In the genomic region with DNA sequence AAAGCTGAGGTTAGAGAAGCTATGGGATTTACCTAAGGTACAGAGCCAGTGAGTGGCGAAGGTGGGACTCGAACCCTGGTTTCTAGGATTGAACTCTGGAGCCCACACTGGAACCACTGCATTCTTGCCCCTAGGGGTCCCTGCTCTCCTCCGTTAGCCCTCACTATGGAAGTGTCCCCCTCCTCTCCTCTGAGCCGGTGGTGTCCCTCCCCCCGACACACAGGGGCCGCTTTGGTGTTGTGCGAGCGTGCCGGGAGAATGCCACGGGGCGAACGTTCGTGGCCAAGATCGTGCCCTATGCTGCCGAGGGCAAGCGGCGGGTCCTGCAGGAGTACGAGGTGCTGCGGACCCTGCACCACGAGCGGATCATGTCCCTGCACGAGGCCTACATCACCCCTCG, we compare ENCODE assay signal across 1 cellular context.
TF ChIP-seq lines count a peak whose summit lies in the region.

No MANE protein-coding gene starts in this region.

TF ChIP-seq in WTC11, 78 proteins besides CTCF, POLR2A, EP300 and RAD21 (continued from another document and continues in another):
- TF ChIP-seq, protein P1, sequence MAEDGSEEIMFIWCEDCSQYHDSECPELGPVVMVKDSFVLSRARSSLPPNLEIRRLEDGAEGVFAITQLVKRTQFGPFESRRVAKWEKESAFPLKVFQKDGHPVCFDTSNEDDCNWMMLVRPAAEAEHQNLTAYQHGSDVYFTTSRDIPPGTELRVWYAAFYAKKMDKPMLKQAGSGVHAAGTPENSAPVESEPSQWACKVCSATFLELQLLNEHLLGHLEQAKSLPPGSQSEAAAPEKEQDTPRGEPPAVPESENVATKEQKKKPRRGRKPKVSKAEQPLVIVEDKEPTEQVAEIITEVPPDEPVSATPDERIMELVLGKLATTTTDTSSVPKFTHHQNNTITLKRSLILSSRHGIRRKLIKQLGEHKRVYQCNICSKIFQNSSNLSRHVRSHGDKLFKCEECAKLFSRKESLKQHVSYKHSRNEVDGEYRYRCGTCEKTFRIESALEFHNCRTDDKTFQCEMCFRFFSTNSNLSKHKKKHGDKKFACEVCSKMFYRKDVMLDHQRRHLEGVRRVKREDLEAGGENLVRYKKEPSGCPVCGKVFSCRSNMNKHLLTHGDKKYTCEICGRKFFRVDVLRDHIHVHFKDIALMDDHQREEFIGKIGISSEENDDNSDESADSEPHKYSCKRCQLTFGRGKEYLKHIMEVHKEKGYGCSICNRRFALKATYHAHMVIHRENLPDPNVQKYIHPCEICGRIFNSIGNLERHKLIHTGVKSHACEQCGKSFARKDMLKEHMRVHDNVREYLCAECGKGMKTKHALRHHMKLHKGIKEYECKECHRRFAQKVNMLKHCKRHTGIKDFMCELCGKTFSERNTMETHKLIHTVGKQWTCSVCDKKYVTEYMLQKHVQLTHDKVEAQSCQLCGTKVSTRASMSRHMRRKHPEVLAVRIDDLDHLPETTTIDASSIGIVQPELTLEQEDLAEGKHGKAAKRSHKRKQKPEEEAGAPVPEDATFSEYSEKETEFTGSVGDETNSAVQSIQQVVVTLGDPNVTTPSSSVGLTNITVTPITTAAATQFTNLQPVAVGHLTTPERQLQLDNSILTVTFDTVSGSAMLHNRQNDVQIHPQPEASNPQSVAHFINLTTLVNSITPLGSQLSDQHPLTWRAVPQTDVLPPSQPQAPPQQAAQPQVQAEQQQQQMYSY (CRISPR knock-in tag; IDR thresholded peaks at IDR 0.05), result no peak
- 0 out of 2 replicates have a peak, but pooled peaks have one; percentile 27 for TF ChIP-seq NFE2L1 (CRISPR knock-in tag; IDR thresholded peaks at IDR 0.05)
- no peak for TF ChIP-seq KAT7 (CRISPR knock-in tag; IDR thresholded peaks at IDR 0.05; ENCODE audit: borderline replicate concordance)
- TF ChIP-seq, protein P2, sequence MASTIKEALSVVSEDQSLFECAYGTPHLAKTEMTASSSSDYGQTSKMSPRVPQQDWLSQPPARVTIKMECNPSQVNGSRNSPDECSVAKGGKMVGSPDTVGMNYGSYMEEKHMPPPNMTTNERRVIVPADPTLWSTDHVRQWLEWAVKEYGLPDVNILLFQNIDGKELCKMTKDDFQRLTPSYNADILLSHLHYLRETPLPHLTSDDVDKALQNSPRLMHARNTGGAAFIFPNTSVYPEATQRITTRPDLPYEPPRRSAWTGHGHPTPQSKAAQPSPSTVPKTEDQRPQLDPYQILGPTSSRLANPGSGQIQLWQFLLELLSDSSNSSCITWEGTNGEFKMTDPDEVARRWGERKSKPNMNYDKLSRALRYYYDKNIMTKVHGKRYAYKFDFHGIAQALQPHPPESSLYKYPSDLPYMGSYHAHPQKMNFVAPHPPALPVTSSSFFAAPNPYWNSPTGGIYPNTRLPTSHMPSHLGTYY (CRISPR knock-in tag; IDR thresholded peaks at IDR 0.05), result no peak
- no peak for TF ChIP-seq TP53 (CRISPR knock-in tag; IDR thresholded peaks at IDR 0.05)
- TF ChIP-seq ZMAT4 (CRISPR knock-in tag; IDR thresholded peaks at IDR 0.05), result no peak
- TF ChIP-seq, protein P3, sequence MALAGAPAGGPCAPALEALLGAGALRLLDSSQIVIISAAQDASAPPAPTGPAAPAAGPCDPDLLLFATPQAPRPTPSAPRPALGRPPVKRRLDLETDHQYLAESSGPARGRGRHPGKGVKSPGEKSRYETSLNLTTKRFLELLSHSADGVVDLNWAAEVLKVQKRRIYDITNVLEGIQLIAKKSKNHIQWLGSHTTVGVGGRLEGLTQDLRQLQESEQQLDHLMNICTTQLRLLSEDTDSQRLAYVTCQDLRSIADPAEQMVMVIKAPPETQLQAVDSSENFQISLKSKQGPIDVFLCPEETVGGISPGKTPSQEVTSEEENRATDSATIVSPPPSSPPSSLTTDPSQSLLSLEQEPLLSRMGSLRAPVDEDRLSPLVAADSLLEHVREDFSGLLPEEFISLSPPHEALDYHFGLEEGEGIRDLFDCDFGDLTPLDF (CRISPR knock-in tag; IDR thresholded peaks at IDR 0.05), result no peak
- TF ChIP-seq ZNF138 (CRISPR knock-in tag; conservative IDR thresholded peaks at IDR 0.05), result no peak
- TF ChIP-seq MYBL2 (CRISPR knock-in tag; IDR thresholded peaks at IDR 0.05), result no peak
- TF ChIP-seq CBFB (CRISPR knock-in tag; IDR thresholded peaks at IDR 0.05; ENCODE audit: low read depth), result no peak
- TF ChIP-seq SP1 (CRISPR knock-in tag; conservative IDR thresholded peaks at IDR 0.05), result no peak
- TF ChIP-seq ZBTB21 (CRISPR knock-in tag; IDR thresholded peaks at IDR 0.05; ENCODE audit: borderline replicate concordance), result no peak
- TF ChIP-seq IRF2 (CRISPR knock-in tag; IDR thresholded peaks at IDR 0.05; ENCODE audit: borderline replicate concordance, low read depth), result no peak
- TF ChIP-seq FOXP1 (CRISPR knock-in tag; IDR thresholded peaks at IDR 0.05; ENCODE audit: borderline replicate concordance), result peak; percentile 44; the same call in 1 of the 2 replicates
- no peak for TF ChIP-seq ZNF416 (CRISPR knock-in tag; IDR thresholded peaks at IDR 0.05)
- TF ChIP-seq NR1H2 (CRISPR knock-in tag; IDR thresholded peaks at IDR 0.05), result no peak
- no peak for TF ChIP-seq ZNF232 (CRISPR knock-in tag; IDR thresholded peaks at IDR 0.05)
- TF ChIP-seq, protein P4, sequence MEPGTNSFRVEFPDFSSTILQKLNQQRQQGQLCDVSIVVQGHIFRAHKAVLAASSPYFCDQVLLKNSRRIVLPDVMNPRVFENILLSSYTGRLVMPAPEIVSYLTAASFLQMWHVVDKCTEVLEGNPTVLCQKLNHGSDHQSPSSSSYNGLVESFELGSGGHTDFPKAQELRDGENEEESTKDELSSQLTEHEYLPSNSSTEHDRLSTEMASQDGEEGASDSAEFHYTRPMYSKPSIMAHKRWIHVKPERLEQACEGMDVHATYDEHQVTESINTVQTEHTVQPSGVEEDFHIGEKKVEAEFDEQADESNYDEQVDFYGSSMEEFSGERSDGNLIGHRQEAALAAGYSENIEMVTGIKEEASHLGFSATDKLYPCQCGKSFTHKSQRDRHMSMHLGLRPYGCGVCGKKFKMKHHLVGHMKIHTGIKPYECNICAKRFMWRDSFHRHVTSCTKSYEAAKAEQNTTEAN (CRISPR knock-in tag; IDR thresholded peaks at IDR 0.05), result no peak
- no peak for TF ChIP-seq GABPB1 (CRISPR knock-in tag; IDR thresholded peaks at IDR 0.05)
- peak; percentile 22; the same call in 1 of the 2 replicates for TF ChIP-seq MAX (CRISPR knock-in tag; IDR thresholded peaks at IDR 0.05)
- no peak for TF ChIP-seq CREB1 (CRISPR knock-in tag; IDR thresholded peaks at IDR 0.05)
- TF ChIP-seq, protein P5, sequence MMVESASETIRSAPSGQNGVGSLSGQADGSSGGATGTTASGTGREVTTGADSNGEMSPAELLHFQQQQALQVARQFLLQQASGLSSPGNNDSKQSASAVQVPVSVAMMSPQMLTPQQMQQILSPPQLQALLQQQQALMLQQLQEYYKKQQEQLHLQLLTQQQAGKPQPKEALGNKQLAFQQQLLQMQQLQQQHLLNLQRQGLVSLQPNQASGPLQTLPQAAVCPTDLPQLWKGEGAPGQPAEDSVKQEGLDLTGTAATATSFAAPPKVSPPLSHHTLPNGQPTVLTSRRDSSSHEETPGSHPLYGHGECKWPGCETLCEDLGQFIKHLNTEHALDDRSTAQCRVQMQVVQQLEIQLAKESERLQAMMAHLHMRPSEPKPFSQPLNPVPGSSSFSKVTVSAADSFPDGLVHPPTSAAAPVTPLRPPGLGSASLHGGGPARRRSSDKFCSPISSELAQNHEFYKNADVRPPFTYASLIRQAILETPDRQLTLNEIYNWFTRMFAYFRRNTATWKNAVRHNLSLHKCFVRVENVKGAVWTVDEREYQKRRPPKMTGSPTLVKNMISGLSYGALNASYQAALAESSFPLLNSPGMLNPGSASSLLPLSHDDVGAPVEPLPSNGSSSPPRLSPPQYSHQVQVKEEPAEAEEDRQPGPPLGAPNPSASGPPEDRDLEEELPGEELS (CRISPR knock-in tag; IDR thresholded peaks at IDR 0.05), result 0 out of 2 replicates have a peak, but pooled peaks have one; percentile 12
- TF ChIP-seq USF2 (CRISPR knock-in tag; IDR thresholded peaks at IDR 0.05), result no peak
- TF ChIP-seq SMAD4 (CRISPR knock-in tag; IDR thresholded peaks at IDR 0.05), result no peak
- no peak for TF ChIP-seq GTF2I (CRISPR knock-in tag; conservative IDR thresholded peaks at IDR 0.05)
- TF ChIP-seq, protein P6, sequence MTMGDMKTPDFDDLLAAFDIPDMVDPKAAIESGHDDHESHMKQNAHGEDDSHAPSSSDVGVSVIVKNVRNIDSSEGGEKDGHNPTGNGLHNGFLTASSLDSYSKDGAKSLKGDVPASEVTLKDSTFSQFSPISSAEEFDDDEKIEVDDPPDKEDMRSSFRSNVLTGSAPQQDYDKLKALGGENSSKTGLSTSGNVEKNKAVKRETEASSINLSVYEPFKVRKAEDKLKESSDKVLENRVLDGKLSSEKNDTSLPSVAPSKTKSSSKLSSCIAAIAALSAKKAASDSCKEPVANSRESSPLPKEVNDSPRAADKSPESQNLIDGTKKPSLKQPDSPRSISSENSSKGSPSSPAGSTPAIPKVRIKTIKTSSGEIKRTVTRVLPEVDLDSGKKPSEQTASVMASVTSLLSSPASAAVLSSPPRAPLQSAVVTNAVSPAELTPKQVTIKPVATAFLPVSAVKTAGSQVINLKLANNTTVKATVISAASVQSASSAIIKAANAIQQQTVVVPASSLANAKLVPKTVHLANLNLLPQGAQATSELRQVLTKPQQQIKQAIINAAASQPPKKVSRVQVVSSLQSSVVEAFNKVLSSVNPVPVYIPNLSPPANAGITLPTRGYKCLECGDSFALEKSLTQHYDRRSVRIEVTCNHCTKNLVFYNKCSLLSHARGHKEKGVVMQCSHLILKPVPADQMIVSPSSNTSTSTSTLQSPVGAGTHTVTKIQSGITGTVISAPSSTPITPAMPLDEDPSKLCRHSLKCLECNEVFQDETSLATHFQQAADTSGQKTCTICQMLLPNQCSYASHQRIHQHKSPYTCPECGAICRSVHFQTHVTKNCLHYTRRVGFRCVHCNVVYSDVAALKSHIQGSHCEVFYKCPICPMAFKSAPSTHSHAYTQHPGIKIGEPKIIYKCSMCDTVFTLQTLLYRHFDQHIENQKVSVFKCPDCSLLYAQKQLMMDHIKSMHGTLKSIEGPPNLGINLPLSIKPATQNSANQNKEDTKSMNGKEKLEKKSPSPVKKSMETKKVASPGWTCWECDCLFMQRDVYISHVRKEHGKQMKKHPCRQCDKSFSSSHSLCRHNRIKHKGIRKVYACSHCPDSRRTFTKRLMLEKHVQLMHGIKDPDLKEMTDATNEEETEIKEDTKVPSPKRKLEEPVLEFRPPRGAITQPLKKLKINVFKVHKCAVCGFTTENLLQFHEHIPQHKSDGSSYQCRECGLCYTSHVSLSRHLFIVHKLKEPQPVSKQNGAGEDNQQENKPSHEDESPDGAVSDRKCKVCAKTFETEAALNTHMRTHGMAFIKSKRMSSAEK (CRISPR knock-in tag; IDR thresholded peaks at IDR 0.05; ENCODE audit: borderline replicate concordance), result no peak
- peak; percentile 96 for TF ChIP-seq TEAD4 (CRISPR knock-in tag; IDR thresholded peaks at IDR 0.05)
- no peak for TF ChIP-seq FOXK1 (CRISPR knock-in tag; IDR thresholded peaks at IDR 0.05)
- no peak for TF ChIP-seq NFYB (CRISPR knock-in tag; conservative IDR thresholded peaks at IDR 0.05; ENCODE audit: low read depth)
- TF ChIP-seq, protein P7, sequence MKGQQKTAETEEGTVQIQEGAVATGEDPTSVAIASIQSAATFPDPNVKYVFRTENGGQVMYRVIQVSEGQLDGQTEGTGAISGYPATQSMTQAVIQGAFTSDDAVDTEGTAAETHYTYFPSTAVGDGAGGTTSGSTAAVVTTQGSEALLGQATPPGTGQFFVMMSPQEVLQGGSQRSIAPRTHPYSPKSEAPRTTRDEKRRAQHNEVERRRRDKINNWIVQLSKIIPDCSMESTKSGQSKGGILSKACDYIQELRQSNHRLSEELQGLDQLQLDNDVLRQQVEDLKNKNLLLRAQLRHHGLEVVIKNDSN (CRISPR knock-in tag; IDR thresholded peaks at IDR 0.05), result no peak
- no peak for TF ChIP-seq ZNF219 (CRISPR knock-in tag; IDR thresholded peaks at IDR 0.05; ENCODE audit: borderline replicate concordance)
- no peak for TF ChIP-seq ZNF423 (CRISPR knock-in tag; IDR thresholded peaks at IDR 0.05)
- peak; percentile 98 for TF ChIP-seq TEAD1 (CRISPR knock-in tag; IDR thresholded peaks at IDR 0.05)
- TF ChIP-seq ZNF425 (CRISPR knock-in tag; conservative IDR thresholded peaks at IDR 0.05), result no peak
- no peak for TF ChIP-seq ATF6 (CRISPR knock-in tag; IDR thresholded peaks at IDR 0.05)
